Comparison of ENCODE assay signal across 8 cellular contexts in genomic region chr2:227817940-227818568, GRCh38. TPM values are rescaled to one million over a fixed set of nuclear protein-coding genes. Genes with fewer than 3 reads are reported as not detected.
DNase-seq lines count a peak whose midpoint lies in the region; ATAC-seq and TF ChIP-seq lines count a peak whose summit lies in the region.

No MANE protein-coding gene starts in this region.

- H3K9me3 Mint-ChIP-seq in CD8-positive, alpha-beta T cell: no peaks in the 10 kb centered on the region

- intact Hi-C loops in CD8-positive, alpha-beta T cell (cut with DNase I, micrococcal nuclease): no loop called here

- H3K9me3 ChIP-seq in CD8-positive, alpha-beta T cell (ENCODE audit: low read length): no peaks in the 10 kb centered on the region

- H3K4me3 ChIP-seq in CD8-positive, alpha-beta T cell (ENCODE audit: low read depth, low read length): no peak overlapping the region

- H3K27me3 ChIP-seq in CD8-positive, alpha-beta T cell (ENCODE audit: insufficient read depth, low read length): peaks cover 2% of the 10 kb centered on the region

- peak; percentile 69 for ATAC-seq in CD8-positive, alpha-beta T cell
- ATAC-seq in HG03378 (IDR thresholded peaks at IDR 0.05; ENCODE audit: unreplicated experiment): peak; percentile 57
- no peak for ATAC-seq in HG03135 (IDR thresholded peaks at IDR 0.05; ENCODE audit: unreplicated experiment)
- no peak for ATAC-seq in GM19395 (IDR thresholded peaks at IDR 0.05; ENCODE audit: unreplicated experiment)

- H3K4me3 Mint-ChIP-seq in CD8-positive, alpha-beta T cell: no peak overlapping the region

- DNase-seq in CD8-positive, alpha-beta T cell: peak; percentile 4 to 75 (median 34)
- DNase-seq in T-helper 22 cell (ENCODE audit: low read depth): peak; percentile 55
- peak; percentile 98 for DNase-seq in astrocyte of the hippocampus (ENCODE audit: low read depth, low spot score)
- peak; percentile 64 for DNase-seq in iPS-NIHi7 (ENCODE audit: extremely low spot score)
- DNase-seq in stimulated activated CD4-positive, alpha-beta T cell treated with anti-CD3 and anti-CD28 coated beads, Interleukin-1b, Interleukin-23, amount 100 ng/mL, for 1 hour (ENCODE audit: low read depth in 2 of 2): peak; percentile 23 to 47

- H3K4me1 Mint-ChIP-seq in CD8-positive, alpha-beta T cell (ENCODE audit: low read depth): no peaks in the 10 kb centered on the region

- no peak for TF ChIP-seq CTCF in CD8-positive, alpha-beta T cell (IDR thresholded peaks at IDR 0.05)

- no peaks in the 10 kb centered on the region for H3K4me1 ChIP-seq in CD8-positive, alpha-beta T cell (ENCODE audit: insufficient read depth, low read length)

- POLR2A ChIA-PET in CD8-positive, alpha-beta T cell (lab: Charles Lee): no interaction called here

- H3K36me3 Mint-ChIP-seq in CD8-positive, alpha-beta T cell: no peaks in the 10 kb centered on the region

- H3K27ac Mint-ChIP-seq in CD8-positive, alpha-beta T cell: peak overlapping the region; percentile 72

- H3K27ac ChIP-seq in CD8-positive, alpha-beta T cell (ENCODE audit: low read depth, low read length): no peak overlapping the region

- CTCF ChIA-PET in CD8-positive, alpha-beta T cell (lab: Charles Lee): no interaction called here

- no peaks in the 10 kb centered on the region for H3K36me3 ChIP-seq in CD8-positive, alpha-beta T cell (ENCODE audit: insufficient read depth, low read length)

- H3K27me3 Mint-ChIP-seq in CD8-positive, alpha-beta T cell (ENCODE audit: low read depth): peaks cover 8% of the 10 kb centered on the region

RNA-seq across cellular contexts. Expression of gene CCL20, which starts 4.4 kb away (rescaled TPM):
- 1 to 10 TPM; 2.3 to 2.4 TPM for total RNA-seq in CD8-positive, alpha-beta T cell

RNA-seq across cellular contexts. Expression of gene DAW1, which starts 53.4 kb away (rescaled TPM):
- not detected for total RNA-seq in CD8-positive, alpha-beta T cell

Comparison
In these comparisons a context has a peak if more than half of its experiments do, and no peak if none do; other contexts are left out.
1. ATAC-seq: peak in CD8-positive, alpha-beta T cell (single experiment) and HG03378 (single experiment); none in HG03135 (single experiment) and GM19395 (single experiment).
2. DNase-seq: peak in every context shown above with its lines; median percentile 98 in astrocyte of the hippocampus; 64 in iPS-NIHi7; 55 in T-helper 22 cell; 35 in stimulated activated CD4-positive, alpha-beta T cell treated with anti-CD3 and anti-CD28 coated beads, Interleukin-1b, Interleukin-23, amount 100 ng/mL, for 1 hour; 34 in CD8-positive, alpha-beta T cell.